In the genomic region with DNA sequence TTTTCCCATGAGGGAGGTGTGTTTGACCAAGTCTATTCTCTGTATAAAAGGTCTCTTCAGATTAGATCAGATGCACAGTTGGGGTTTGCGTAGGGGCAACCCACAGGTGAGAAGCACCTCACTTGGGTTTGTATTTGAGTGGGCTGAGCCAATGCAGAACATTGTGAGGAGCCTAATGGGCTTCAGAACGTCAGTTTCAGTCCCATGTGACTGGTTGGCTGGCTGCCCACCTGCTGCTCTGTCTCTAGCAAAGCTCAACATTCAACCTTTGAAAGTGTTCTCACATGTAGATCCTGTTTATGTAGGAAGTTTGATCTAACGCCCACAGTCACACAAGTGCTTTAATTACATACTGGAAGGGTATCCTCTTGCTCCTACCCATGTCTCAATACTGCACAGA, we compare ENCODE assay signal across 12 cellular contexts.
DNase-seq lines count a peak whose midpoint lies in the region; ATAC-seq and TF ChIP-seq lines count a peak whose summit lies in the region.
"Had no signal": no experiment of that assay in that cellular context is flagged by ENCODE, and none has a peak within 500 bp of the region (broad histone marks: within the 10 kb centered on the region; RNA-seq: fewer than 3 reads in every experiment).

No MANE protein-coding gene starts in this region.

- peak; percentile 84 for ATAC-seq in naive thymus-derived CD4-positive, alpha-beta T cell
- ATAC-seq in GM18498 (IDR thresholded peaks at IDR 0.05; ENCODE audit: unreplicated experiment): no peak
- ATAC-seq: right lobe of liver had no signal

- H3K27ac Mint-ChIP-seq in naive thymus-derived CD4-positive, alpha-beta T cell: peak overlapping the region in 8 of 9 donors; percentile 83 to 92 (median 88)
- H3K27ac Mint-ChIP-seq in Calu3 (ENCODE audit: unreplicated experiment): no peak overlapping the region

- H3K36me3 ChIP-seq in BLaER1 treated with 17β-estradiol and CSF1 and Interleukin-3, amounts not matched to agents 10 nM and 100 nM: no peaks in the 10 kb centered on the region
- no peaks in the 10 kb centered on the region for H3K36me3 ChIP-seq in naive thymus-derived CD4-positive, alpha-beta T cell (ENCODE audit: control insufficient read depth in 2 of 3, insufficient read depth in 3 of 3, low read length in 3 of 3)
- H3K36me3 ChIP-seq: right lobe of liver, tibial nerve had no signal

- H3K27me3 ChIP-seq in BLaER1 treated with 17β-estradiol and CSF1 and Interleukin-3, amounts not matched to agents 10 nM and 100 nM: no peaks in the 10 kb centered on the region
- H3K27me3 ChIP-seq in naive thymus-derived CD4-positive, alpha-beta T cell (ENCODE audit: control insufficient read depth in 2 of 2, insufficient read depth in 2 of 2, low read length in 2 of 2): no peaks in the 10 kb centered on the region
- H3K27me3 ChIP-seq: hepatocyte, right lobe of liver, tibial nerve had no signal

- peak overlapping the region in 9 of 10 donors; percentile 42 to 72 (median 64) for H3K4me3 Mint-ChIP-seq in naive thymus-derived CD4-positive, alpha-beta T cell
- no peak overlapping the region for H3K4me3 Mint-ChIP-seq in Calu3 (ENCODE audit: low read depth, unreplicated experiment)

- no peak overlapping the region for H3K27ac ChIP-seq in BLaER1 treated with 17β-estradiol and CSF1 and Interleukin-3, amounts not matched to agents 10 nM and 100 nM
- peak overlapping the region; percentile 17 for H3K27ac ChIP-seq in naive thymus-derived CD4-positive, alpha-beta T cell (ENCODE audit: low read depth, low read length)
- H3K27ac ChIP-seq: hepatocyte, right lobe of liver, tibial nerve had no signal

- DNase-seq in NCI-H2081 (lab: John Stamatoyannopoulos, UW) (peak; percentile 4 to 34), NCI-H2081 treated with DMSO at 0.1 percent for 48 hours (lab: John Stamatoyannopoulos, UW) (no peak), Calu3 (no peak), NCI-H2029 treated with DMSO at 0.1 percent for 48 hours (lab: John Stamatoyannopoulos, UW) (no peak)
- DNase-seq in activated CD4-positive, alpha-beta T cell treated with anti-CD3 and anti-CD28 coated beads, Interleukin-2, amount 50 U/mL, for 1 hour: peak; percentile 10
- DNase-seq in naive thymus-derived CD4-positive, alpha-beta T cell: peak in 8 of 9 donors; percentile 19 to 86 (median 77)
- DNase-seq: NCI-H226 had no signal

- no peak overlapping the region for H3K9ac ChIP-seq in BLaER1 treated with 17β-estradiol and CSF1 and Interleukin-3, amounts not matched to agents 10 nM and 100 nM

- intact Hi-C loops in naive thymus-derived CD4-positive, alpha-beta T cell (cut with micrococcal nuclease): loop anchor here in 1 of 2 donors (1.0 to 5.0 kb wide), 2 partner anchors 18 to 1058 kb away; partner anchors contain the start of genes CENPL and DARS2
- intact Hi-C loops in Calu3 (cut with micrococcal nuclease; ENCODE audit: unreplicated experiment): no loop called here

- no peaks in the 10 kb centered on the region for H4K20me1 ChIP-seq in BLaER1 treated with 17β-estradiol and CSF1 and Interleukin-3, amounts not matched to agents 10 nM and 100 nM

- peaks cover 0 to 4% (median 0%) of the 10 kb centered on the region in 11 donors for H3K9me3 Mint-ChIP-seq in naive thymus-derived CD4-positive, alpha-beta T cell
- H3K9me3 Mint-ChIP-seq in Calu3 (ENCODE audit: low read depth, unreplicated experiment): no peaks in the 10 kb centered on the region

- POLR2A ChIA-PET in naive thymus-derived CD4-positive, alpha-beta T cell (lab: Charles Lee): interaction anchor here (0.5 to 2.5 kb wide), 5 partner anchors 9 to 128 kb away, joined by 3 to 11 read pairs (median 4); no protein-coding TSS in a partner anchor

- H3K4me1 ChIP-seq in BLaER1 treated with 17β-estradiol and CSF1 and Interleukin-3, amounts not matched to agents 10 nM and 100 nM: peaks cover 0 to 28% (median 6%) of the 10 kb centered on the region in 10 experiments; a peak in 12 of 20 replicates
- H3K4me1 ChIP-seq in naive thymus-derived CD4-positive, alpha-beta T cell (ENCODE audit: control insufficient read depth in 2 of 2, insufficient read depth in 2 of 2, low read length in 2 of 2): peaks cover 0 to 25% of the 10 kb centered on the region in 2 donors
- H3K4me1 ChIP-seq: right lobe of liver, tibial nerve had no signal

- no peak overlapping the region for H3K4me3 ChIP-seq in BLaER1 treated with 17β-estradiol and CSF1 and Interleukin-3, amounts not matched to agents 10 nM and 100 nM
- H3K4me3 ChIP-seq in naive thymus-derived CD4-positive, alpha-beta T cell (ENCODE audit: low read length): no peak overlapping the region
- H3K4me3 ChIP-seq: hepatocyte, right lobe of liver, tibial nerve had no signal

- no peak for TF ChIP-seq CTCF in Calu3 (IDR thresholded peaks at IDR 0.05; ENCODE audit: unreplicated experiment)

- CTCF ChIA-PET in naive thymus-derived CD4-positive, alpha-beta T cell (lab: Charles Lee): interaction anchor here (1.0 to 2.6 kb wide), 4 partner anchors 14 to 437 kb away, joined by 3 to 19 read pairs (median 8); no protein-coding TSS in a partner anchor
- CTCF ChIA-PET in Calu3 (lab: Charles Lee): no interaction called here

- no peaks in the 10 kb centered on the region for H3K9me3 ChIP-seq in BLaER1 treated with 17β-estradiol and CSF1 and Interleukin-3, amounts not matched to agents 10 nM and 100 nM (replicated peaks in 1 of 11)
- no peaks in the 10 kb centered on the region for H3K9me3 ChIP-seq in naive thymus-derived CD4-positive, alpha-beta T cell (ENCODE audit: control insufficient read depth in 2 of 3, low read length in 3 of 3)
- H3K9me3 ChIP-seq: right lobe of liver, tibial nerve had no signal

- peak overlapping the region in 6 of 11 experiments; percentile 12 to 58 (median 47); a peak in 10 of 22 replicates for H3K4me2 ChIP-seq in BLaER1 treated with 17β-estradiol and CSF1 and Interleukin-3, amounts not matched to agents 10 nM and 100 nM
- H3K4me2 ChIP-seq: hepatocyte had no signal

- peaks cover 3 to 60% (median 44%) of the 10 kb centered on the region in 7 donors for H3K4me1 Mint-ChIP-seq in naive thymus-derived CD4-positive, alpha-beta T cell
- H3K4me1 Mint-ChIP-seq in Calu3 (ENCODE audit: low read depth, unreplicated experiment): no peaks in the 10 kb centered on the region

- BruUV-seq in Calu3 (replicated peaks; lab: Mats Ljungman, UMichigan): no TSS peak

- H3K27me3 Mint-ChIP-seq in naive thymus-derived CD4-positive, alpha-beta T cell: peaks cover 0 to 9% (median 0%) of the 10 kb centered on the region in 5 donors
- H3K27me3 Mint-ChIP-seq in Calu3 (ENCODE audit: unreplicated experiment): no peaks in the 10 kb centered on the region

- H3K36me3 Mint-ChIP-seq in naive thymus-derived CD4-positive, alpha-beta T cell: peaks cover 0 to 5% (median 0%) of the 10 kb centered on the region in 5 donors
- no peaks in the 10 kb centered on the region for H3K36me3 Mint-ChIP-seq in Calu3 (ENCODE audit: insufficient read depth, unreplicated experiment)

Comparison
In these comparisons a context has a peak if more than half of its experiments do, and no peak if none do; other contexts are left out.
1. DNase-seq: peak in NCI-H2081 (2 of 2), activated CD4-positive, alpha-beta T cell treated with anti-CD3 and anti-CD28 coated beads, Interleukin-2, amount 50 U/mL, for 1 hour (single experiment) and naive thymus-derived CD4-positive, alpha-beta T cell (8 of 9); none in NCI-H2081 treated with DMSO at 0.1 percent for 48 hours (single experiment), Calu3 (single experiment) and NCI-H2029 treated with DMSO at 0.1 percent for 48 hours (single experiment).